ENCODE assay signal across 8 cellular contexts in the genomic region with DNA sequence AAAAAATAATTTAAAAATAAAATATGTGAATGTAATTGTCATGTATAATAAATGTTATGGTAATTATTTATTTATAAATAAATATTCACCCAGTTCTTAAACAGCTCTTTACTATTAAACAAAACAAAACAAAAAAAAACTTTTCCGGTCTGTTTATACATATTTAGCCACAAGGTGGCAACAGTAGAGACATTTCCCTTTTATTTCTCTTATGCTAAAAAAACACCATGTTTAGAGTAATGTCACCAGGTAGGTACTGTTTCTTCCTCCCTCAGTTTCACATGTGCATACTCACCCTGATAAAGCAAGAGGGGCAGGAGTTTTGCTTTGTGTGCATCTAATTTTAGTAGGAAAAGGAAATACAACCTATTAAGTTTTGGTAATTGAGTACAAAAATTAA.
A peak's percentile ranks its signal among the peaks of the same experiment; 100 is the strongest.
DNase-seq lines count a peak whose midpoint lies in the region; ATAC-seq, FAIRE-seq and TF ChIP-seq lines count a peak whose summit lies in the region.

No MANE protein-coding gene starts in this region.

- peaks cover under 1% of the 10 kb centered on the region for H3K36me3 Mint-ChIP-seq in glutamatergic neuron (ENCODE audit: unreplicated experiment)

- TF ChIP-seq CTCF in glutamatergic neuron (IDR thresholded peaks at IDR 0.05; ENCODE audit: partially characterized antibody, unreplicated experiment), result peak; percentile 75

- peak; percentile 77 for FAIRE-seq in RCC 7860 (lab: Jason Lieb, UNC)

- H3K9me3 Mint-ChIP-seq in glutamatergic neuron (ENCODE audit: unreplicated experiment), result no peaks in the 10 kb centered on the region

- in situ Hi-C loops in Caki2 (cut with HindIII; ENCODE audit: low pct_unique_long_range_greater_than_20kb, low sequenced_read_pairs), result no loop called here

- H3K4me1 Mint-ChIP-seq in glutamatergic neuron (ENCODE audit: low read depth, unreplicated experiment), result peaks cover 12% of the 10 kb centered on the region

- peak; percentile 8 for DNase-seq in Caki2 (ENCODE audit: low read depth)
- DNase-seq in RCC 7860 (ENCODE audit: low spot score), result no peak
- no peak for DNase-seq in glutamatergic neuron
- DNase-seq in effector CD4-positive, alpha-beta T cell, result no peak
- no peak for DNase-seq in HuH-7 (ENCODE audit: low spot score)

- no peaks in the 10 kb centered on the region for H3K27me3 Mint-ChIP-seq in glutamatergic neuron (ENCODE audit: unreplicated experiment)

- H3K27ac Mint-ChIP-seq in glutamatergic neuron (ENCODE audit: unreplicated experiment), result no peak overlapping the region

- no peak overlapping the region for H3K4me3 Mint-ChIP-seq in glutamatergic neuron (ENCODE audit: unreplicated experiment)

- peak; percentile 62 for ATAC-seq in GM21619 (IDR thresholded peaks at IDR 0.05; ENCODE audit: unreplicated experiment)
- no peak for ATAC-seq in HG03520 (IDR thresholded peaks at IDR 0.05; ENCODE audit: unreplicated experiment)
- ATAC-seq in HG03108 (IDR thresholded peaks at IDR 0.05; ENCODE audit: unreplicated experiment), result no peak
